In genomic region chr4:187176261-187176910, GRCh38 we compare ENCODE assay signal across 18 cellular contexts.
DNase-seq lines count a peak whose midpoint lies in the region; ATAC-seq and TF ChIP-seq lines count a peak whose summit lies in the region.
"Had no signal": no experiment of that assay in that cellular context is flagged by ENCODE, and none has a peak within 500 bp of the region (broad histone marks: within the 10 kb centered on the region; RNA-seq: fewer than 3 reads in every experiment).

No MANE protein-coding gene starts in this region.

- no peaks in the 10 kb centered on the region for H3K27me3 Mint-ChIP-seq in nephron progenitor cell (ENCODE audit: low read depth, poor library complexity)
- H3K27me3 Mint-ChIP-seq: CD4-positive, CD25-positive, alpha-beta regulatory T cell had no signal

- H2AFZ ChIP-seq in fibroblast of lung (ENCODE audit: low read length): peak overlapping the region; percentile 58
- H2AFZ ChIP-seq: GM23248 had no signal

- no peaks in the 10 kb centered on the region for H3K36me3 Mint-ChIP-seq in nephron progenitor cell (ENCODE audit: low read depth)
- H3K36me3 Mint-ChIP-seq: CD4-positive, CD25-positive, alpha-beta regulatory T cell had no signal

- TF ChIP-seq CTCF in fibroblast of lung (conservative IDR thresholded peaks at IDR 0.05 in 1 of 2, IDR thresholded peaks at IDR 0.05 in 1 of 2; ENCODE audit: low read depth in 1 of 2, low read length in 2 of 2): no peak
- no peak for TF ChIP-seq CTCF in nephron progenitor cell (IDR thresholded peaks at IDR 0.05)

- H3K79me2 ChIP-seq in fibroblast of lung (ENCODE audit: control insufficient read depth, insufficient read depth, low read length): no peaks in the 10 kb centered on the region

- no peaks in the 10 kb centered on the region for H3K9me3 ChIP-seq in fibroblast of lung (ENCODE audit: control insufficient read depth, insufficient read depth, low read depth, low read length)
- no peaks in the 10 kb centered on the region for H3K9me3 ChIP-seq in aorta (ENCODE audit: control insufficient read depth, low read length)
- H3K9me3 ChIP-seq: MG63, SJCRH30 had no signal

- peak; percentile 24 for ATAC-seq in aorta (ENCODE audit: low FRiP score)

- H3K27ac ChIP-seq in fibroblast of lung (ENCODE audit: insufficient read depth, low read length): no peak overlapping the region
- no peak overlapping the region for H3K27ac ChIP-seq in aorta (ENCODE audit: low read depth in 1 of 2, low read length in 2 of 2)
- H3K27ac ChIP-seq: GM23248, RWPE1, SJCRH30 had no signal

- H4K20me1 ChIP-seq in fibroblast of lung (ENCODE audit: control insufficient read depth, extremely low read depth, insufficient read depth, low read length): no peaks in the 10 kb centered on the region

- intact Hi-C loops in aorta (cut with DNase I): no loop called here

- H3K9ac ChIP-seq in fibroblast of lung (ENCODE audit: insufficient read depth, low read length): peak overlapping the region; percentile 40
- H3K9ac ChIP-seq: GM23248 had no signal

- WGBS in aorta, 2 donors: 96% methylated on average over 24 of the region's 24 CpGs

- peak; percentile 5 for DNase-seq in NCI-H82 (lab: John Stamatoyannopoulos, UW)
- no peak for DNase-seq in NCI-H82 treated with DMSO at 0.1 percent for 48 hours (lab: John Stamatoyannopoulos, UW; ENCODE audit: unreplicated experiment)
- peak in 1 of 2 donors; percentile 58 for DNase-seq in fibroblast of lung (ENCODE audit: low read depth in 2 of 2)
- DNase-seq in nephron progenitor cell: no peak
- no peak for DNase-seq in aorta
- DNase-seq in AML-193 (lab: John Stamatoyannopoulos, UW): no peak
- no peak for DNase-seq in HuH-7 (ENCODE audit: low spot score)
- no peak for DNase-seq in iPS-NIHi7 (ENCODE audit: extremely low spot score)
- DNase-seq: CD4-positive, CD25-positive, alpha-beta regulatory T cell; GF-D8; GM23248; MG63; NCI-H1092 treated with DMSO at 0.1 percent for 48 hours; NCI-H1694 treated with DMSO at 0.1 percent for 48 hours; NCI-H446; NCI-H774; SJCRH30 had no signal

- H3K36me3 ChIP-seq in fibroblast of lung (ENCODE audit: control insufficient read depth, insufficient read depth, low read length): no peaks in the 10 kb centered on the region
- no peaks in the 10 kb centered on the region for H3K36me3 ChIP-seq in aorta (ENCODE audit: control insufficient read depth in 1 of 2, insufficient read depth in 2 of 2, low read length in 1 of 2)
- H3K36me3 ChIP-seq: MG63, SJCRH30 had no signal

- H3K4me1 ChIP-seq in fibroblast of lung (ENCODE audit: control insufficient read depth, extremely low read depth, insufficient read depth, low read length) (peaks cover 4% of the 10 kb centered on the region), aorta (ENCODE audit: control insufficient read depth in 1 of 2, insufficient read depth in 2 of 2, low read length in 2 of 2) (no peaks in the 10 kb centered on the region)
- H3K4me1 ChIP-seq: SJCRH30 had no signal

- peak overlapping the region; percentile 59 for H3K27ac Mint-ChIP-seq in nephron progenitor cell
- H3K27ac Mint-ChIP-seq: CD4-positive, CD25-positive, alpha-beta regulatory T cell had no signal

- H3K4me3 ChIP-seq in fibroblast of lung (replicated peaks in 1 of 4; ENCODE audit: control extremely low read depth in 1 of 4, insufficient read depth in 1 of 4, low read depth in 3 of 4, low read length in 4 of 4) (peak overlapping the region; percentile 45 to 61 (median 52)), aorta (ENCODE audit: low read length in 2 of 2) (no peak overlapping the region)
- H3K4me3 ChIP-seq: GM23248, MG63, SJCRH30 had no signal

- H3K4me2 ChIP-seq in fibroblast of lung (ENCODE audit: extremely low read depth, insufficient read depth, low read length): peak overlapping the region; percentile 83

- no peak overlapping the region for H3K4me3 Mint-ChIP-seq in nephron progenitor cell
- H3K4me3 Mint-ChIP-seq: CD4-positive, CD25-positive, alpha-beta regulatory T cell had no signal

- peaks cover 11% of the 10 kb centered on the region for H3K9me3 Mint-ChIP-seq in nephron progenitor cell

- H3K27me3 ChIP-seq in fibroblast of lung (ENCODE audit: control insufficient read depth, insufficient read depth, low read length) (peaks cover 2% of the 10 kb centered on the region), aorta (ENCODE audit: control insufficient read depth in 1 of 2, insufficient read depth in 2 of 2, low read length in 1 of 2) (no peaks in the 10 kb centered on the region)
- H3K27me3 ChIP-seq: MG63, SJCRH30 had no signal

- H3K4me1 Mint-ChIP-seq in nephron progenitor cell: peaks cover 60% of the 10 kb centered on the region
- H3K4me1 Mint-ChIP-seq: CD4-positive, CD25-positive, alpha-beta regulatory T cell had no signal

Comparison
In these comparisons a context has a peak if more than half of its experiments do, and no peak if none do; other contexts are left out.
1. H3K4me3 ChIP-seq: peak in fibroblast of lung (4 of 4); none in aorta (0 of 2).